In the genomic region with DNA sequence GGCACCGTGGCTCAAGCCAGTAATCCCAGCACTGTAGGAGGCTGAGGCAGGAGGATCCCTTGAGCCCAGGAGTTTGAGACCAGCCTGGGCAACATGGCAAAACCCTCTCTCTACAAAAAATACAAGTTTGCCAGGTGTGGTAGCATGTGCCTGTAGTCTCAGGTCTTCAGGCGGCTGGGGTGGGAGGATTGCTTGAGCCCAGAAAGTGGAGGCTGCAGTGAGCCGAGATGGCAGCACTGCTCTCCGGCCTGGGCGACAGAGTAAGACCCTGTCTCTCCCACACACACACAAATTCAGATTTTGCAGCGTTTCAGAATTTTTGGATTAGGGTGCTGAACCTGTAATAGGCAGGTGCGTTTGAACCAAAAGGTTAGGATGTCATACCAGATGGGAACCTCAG, we compare ENCODE assay signal across 1 cellular context.
A peak's percentile ranks its signal among the peaks of the same experiment; 100 is the strongest.
TF ChIP-seq lines count a peak whose summit lies in the region.

No MANE protein-coding gene starts in this region.

TF ChIP-seq in HepG2, 621 proteins besides CTCF, POLR2A, EP300 and RAD21:
- TF ChIP-seq MZF1 (CRISPR knock-in tag; IDR thresholded peaks at IDR 0.05; ENCODE audit: borderline replicate concordance) (no peak), ZNF770 (CRISPR knock-in tag; IDR thresholded peaks at IDR 0.05) (0 out of 2 replicates have a peak, but pooled peaks have one; percentile 12)
